ENCODE assay signal across 18 cellular contexts in the genomic region with DNA sequence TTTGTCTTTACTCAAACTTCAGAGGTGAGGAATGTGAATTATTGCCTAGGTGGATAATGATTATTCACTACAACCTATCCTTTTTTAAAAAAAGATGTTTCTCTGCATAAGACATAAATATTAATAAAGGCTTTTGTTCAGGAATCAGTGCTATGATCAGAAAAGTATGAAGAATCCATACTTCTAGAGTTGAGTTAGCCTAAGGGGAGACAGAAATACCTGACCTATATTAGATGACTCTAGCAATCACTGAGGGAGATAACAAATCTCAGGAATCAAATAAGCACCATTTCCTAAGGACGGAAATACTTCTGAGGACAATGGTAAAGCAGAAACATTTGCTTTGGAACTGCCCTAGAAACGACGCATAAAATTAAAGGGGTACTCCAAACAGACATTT.
DNase-seq lines count a peak whose midpoint lies in the region; TF ChIP-seq lines count a peak whose summit lies in the region.
"Had no signal": no experiment of that assay in that cellular context is flagged by ENCODE, and none has a peak within 500 bp of the region (broad histone marks: within the 10 kb centered on the region; RNA-seq: fewer than 3 reads in every experiment).

No MANE protein-coding gene starts in this region.

- H3K27ac ChIP-seq in hepatocyte = peak overlapping the region; percentile 74
- no peak overlapping the region for H3K27ac ChIP-seq in liver (ENCODE audit: low read depth in 1 of 2, low read length in 2 of 2)
- H3K27ac ChIP-seq in mesendoderm (ENCODE audit: low read depth, low read length) = no peak overlapping the region
- H3K27ac ChIP-seq: BLaER1 had no signal

- no peak overlapping the region for H3K9ac ChIP-seq in liver (ENCODE audit: low read depth in 1 of 2, low read length in 2 of 2)
- H3K9ac ChIP-seq in mesendoderm (ENCODE audit: low read length) = no peak overlapping the region
- H3K9ac ChIP-seq: BLaER1 had no signal

- no peak overlapping the region for H2BK120ac ChIP-seq in mesendoderm (ENCODE audit: low read depth, low read length)

- H3K23ac ChIP-seq in mesendoderm (ENCODE audit: low read length) = no peak overlapping the region

- H2BK5ac ChIP-seq in mesendoderm (ENCODE audit: low read length) = no peak overlapping the region

- no peaks in the 10 kb centered on the region for H3K79me2 ChIP-seq in hepatocyte
- no peaks in the 10 kb centered on the region for H3K79me2 ChIP-seq in mesendoderm (ENCODE audit: control insufficient read depth, insufficient read depth, low read length)

- no peak overlapping the region for H3K18ac ChIP-seq in mesendoderm (ENCODE audit: low read length)

- TF ChIP-seq CTCF in hepatocyte (IDR thresholded peaks at IDR 0.05; ENCODE audit: poor library complexity) (no peak), liver (IDR thresholded peaks at IDR 0.05; ENCODE audit: low read depth, low read length, missing input control) (no peak)

- H3K9me2 ChIP-seq in hepatocyte (replicated peaks; ENCODE audit: insufficient read depth) = no peaks in the 10 kb centered on the region

- H4K5ac ChIP-seq in mesendoderm (ENCODE audit: low read length) = no peak overlapping the region

- no peak overlapping the region for H3K4me3 ChIP-seq in hepatocyte
- peak overlapping the region in 1 of 3 donors; percentile 23 for H3K4me3 ChIP-seq in liver (ENCODE audit: low read depth in 1 of 3, low read length in 3 of 3)
- H3K4me3 ChIP-seq in mesendoderm (ENCODE audit: low read length) = no peak overlapping the region
- H3K4me3 ChIP-seq: BLaER1, GM12878 had no signal

- DNase-seq in hepatocyte (ENCODE audit: low spot score) = no peak
- peak; percentile 2 for DNase-seq in mesendoderm
- no peak for DNase-seq in NCI-H128 (lab: John Stamatoyannopoulos, UW; ENCODE audit: unreplicated experiment)
- no peak for DNase-seq in retina
- DNase-seq in GDM1 (lab: John Stamatoyannopoulos, UW) = no peak
- DNase-seq: 8988T; ACHN; BE2C; C1 segment of cervical spinal cord; Calu3; CD4-positive, alpha-beta memory T cell; CD4-positive, CD25-positive, alpha-beta regulatory T cell; CD8-positive, alpha-beta memory T cell; COR-L47; DMS79 treated with DMSO at 0.1 percent for 48 hours had no signal

- H2BK15ac ChIP-seq in mesendoderm (replicated peaks; ENCODE audit: low read depth) = no peak overlapping the region

- 47% methylated on average over 3 of the region's 3 CpGs for WGBS in hepatocyte (ENCODE audit: low lambda C conversion rate, missing lambda C conversion rate)
- WGBS in liver = 38% methylated on average over 3 of the region's 3 CpGs
- WGBS in mesendoderm (ENCODE audit: extremely low coverage, insufficient coverage, low lambda C conversion rate) = no CpG with 5 or more reads among the region's 3 CpGs

- no peaks in the 10 kb centered on the region for H3K79me1 ChIP-seq in mesendoderm (ENCODE audit: low read length)

- H3K4ac ChIP-seq in mesendoderm (ENCODE audit: low read depth, low read length) = no peak overlapping the region

- no peak overlapping the region for H3K56ac ChIP-seq in mesendoderm (ENCODE audit: low read length)

- H3K36me3 ChIP-seq in hepatocyte (replicated peaks; ENCODE audit: insufficient read depth, low read depth) = no peaks in the 10 kb centered on the region
- no peaks in the 10 kb centered on the region for H3K36me3 ChIP-seq in liver (ENCODE audit: control insufficient read depth in 4 of 4, insufficient read depth in 3 of 4, low read depth in 1 of 4, low read length in 3 of 4)
- H3K36me3 ChIP-seq in mesendoderm (ENCODE audit: control insufficient read depth, insufficient read depth, low read length) = no peaks in the 10 kb centered on the region
- H3K36me3 ChIP-seq: BE2C, BLaER1 had no signal

- H3K27me3 ChIP-seq in hepatocyte = no peaks in the 10 kb centered on the region
- no peaks in the 10 kb centered on the region for H3K27me3 ChIP-seq in liver (ENCODE audit: control insufficient read depth in 4 of 4, insufficient read depth in 4 of 4, low read length in 3 of 4)
- H3K27me3 ChIP-seq in mesendoderm (ENCODE audit: insufficient read depth, low read length, poor library complexity) = no peaks in the 10 kb centered on the region
- H3K27me3 ChIP-seq: BE2C, BLaER1 had no signal

- no peak overlapping the region for H4K8ac ChIP-seq in mesendoderm (ENCODE audit: low read depth, low read length)

- no peak overlapping the region for H2AK5ac ChIP-seq in mesendoderm (ENCODE audit: low read length)

- H3K4me2 ChIP-seq in hepatocyte (peak overlapping the region; percentile 38), mesendoderm (ENCODE audit: low read length) (no peak overlapping the region)
- H3K4me2 ChIP-seq: BLaER1 had no signal

- no peak overlapping the region for H2AFZ ChIP-seq in hepatocyte

- no peaks in the 10 kb centered on the region for H3K9me3 ChIP-seq in hepatocyte (ENCODE audit: low read depth)
- no peaks in the 10 kb centered on the region for H3K9me3 ChIP-seq in liver (ENCODE audit: control insufficient read depth in 4 of 4, low read length in 3 of 4)
- H3K9me3 ChIP-seq: BE2C, BLaER1 had no signal

- no peaks in the 10 kb centered on the region for H4K20me1 ChIP-seq in hepatocyte (ENCODE audit: insufficient read depth, poor library complexity, severe bottlenecking)
- H4K20me1 ChIP-seq: BLaER1 had no signal

- H3K4me1 ChIP-seq in hepatocyte (ENCODE audit: insufficient read depth) (peaks cover 4% of the 10 kb centered on the region), liver (ENCODE audit: control insufficient read depth in 4 of 4, insufficient read depth in 4 of 4, low read length in 3 of 4) (peaks cover 3 to 41% (median 22%) of the 10 kb centered on the region in 4 donors), mesendoderm (ENCODE audit: control insufficient read depth, low read depth, low read length) (no peaks in the 10 kb centered on the region)
- H3K4me1 ChIP-seq: BE2C, BLaER1 had no signal

- no peak for TF ChIP-seq RAD21 in liver (IDR thresholded peaks at IDR 0.05)

TF ChIP-seq in liver, 16 proteins besides CTCF, POLR2A, EP300 and RAD21:
- TF ChIP-seq REST (IDR thresholded peaks at IDR 0.05) = no peak
- TF ChIP-seq FOXA1 (IDR thresholded peaks at IDR 0.05) = no peak
- TF ChIP-seq TAF1 (conservative IDR thresholded peaks at IDR 0.05) = peak; percentile 12
- TF ChIP-seq, protein P1, sequence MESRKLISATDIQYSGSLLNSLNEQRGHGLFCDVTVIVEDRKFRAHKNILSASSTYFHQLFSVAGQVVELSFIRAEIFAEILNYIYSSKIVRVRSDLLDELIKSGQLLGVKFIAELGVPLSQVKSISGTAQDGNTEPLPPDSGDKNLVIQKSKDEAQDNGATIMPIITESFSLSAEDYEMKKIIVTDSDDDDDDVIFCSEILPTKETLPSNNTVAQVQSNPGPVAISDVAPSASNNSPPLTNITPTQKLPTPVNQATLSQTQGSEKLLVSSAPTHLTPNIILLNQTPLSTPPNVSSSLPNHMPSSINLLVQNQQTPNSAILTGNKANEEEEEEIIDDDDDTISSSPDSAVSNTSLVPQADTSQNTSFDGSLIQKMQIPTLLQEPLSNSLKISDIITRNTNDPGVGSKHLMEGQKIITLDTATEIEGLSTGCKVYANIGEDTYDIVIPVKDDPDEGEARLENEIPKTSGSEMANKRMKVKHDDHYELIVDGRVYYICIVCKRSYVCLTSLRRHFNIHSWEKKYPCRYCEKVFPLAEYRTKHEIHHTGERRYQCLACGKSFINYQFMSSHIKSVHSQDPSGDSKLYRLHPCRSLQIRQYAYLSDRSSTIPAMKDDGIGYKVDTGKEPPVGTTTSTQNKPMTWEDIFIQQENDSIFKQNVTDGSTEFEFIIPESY (IDR thresholded peaks at IDR 0.05) = no peak
- TF ChIP-seq NR2F2 (IDR thresholded peaks at IDR 0.05) = no peak
